Comparison of ENCODE assay signal across 9 cellular contexts in genomic region chr20:10218536-10219451, GRCh38. TPM values are rescaled to one million over a fixed set of nuclear protein-coding genes. Genes with fewer than 3 reads are reported as not detected.
DNase-seq lines count a peak whose midpoint lies in the region; ATAC-seq and TF ChIP-seq lines count a peak whose summit lies in the region.
"Had no signal": no experiment of that assay in that cellular context is flagged by ENCODE, and none has a peak within 500 bp of the region (broad histone marks: within the 10 kb centered on the region; RNA-seq: fewer than 3 reads in every experiment).

TSS of gene SNAP25 (plus strand) at chr20:10218830. CDS start at chr20:10275492, 56,662 bp downstream.

- H3K4me3 Mint-ChIP-seq in activated CD4-positive, alpha-beta T cell treated with anti-CD3 and anti-CD28 coated beads for 36 hours = peak within 1 kb of the TSS; percentile 61
- peak within 1 kb of the TSS; percentile 37 for H3K4me3 Mint-ChIP-seq in activated CD8-positive, alpha-beta T cell treated with anti-CD3 and anti-CD28 coated beads for 36 hours

- peaks cover 14% of the 10 kb centered on the region for H3K4me1 Mint-ChIP-seq in activated CD4-positive, alpha-beta T cell treated with anti-CD3 and anti-CD28 coated beads for 36 hours
- H3K4me1 Mint-ChIP-seq in activated CD8-positive, alpha-beta T cell treated with anti-CD3 and anti-CD28 coated beads for 36 hours (ENCODE audit: low read depth) = peaks cover 13% of the 10 kb centered on the region

- intact Hi-C loops in activated CD4-positive, alpha-beta T cell treated with anti-CD3 and anti-CD28 coated beads for 36 hours (cut with DNase I, micrococcal nuclease) = loop anchor here (1.0 to 5.0 kb wide), 5 partner anchors 134 to 241 kb away; partner anchors contain the start of gene MKKS (in 2 of the 2)
- intact Hi-C loops in activated CD8-positive, alpha-beta T cell treated with anti-CD3 and anti-CD28 coated beads for 36 hours (cut with micrococcal nuclease) = no loop called here

- H3K9me3 Mint-ChIP-seq in activated CD4-positive, alpha-beta T cell treated with anti-CD3 and anti-CD28 coated beads for 36 hours (ENCODE audit: low read depth) = peaks cover 5% of the 10 kb centered on the region
- H3K9me3 Mint-ChIP-seq in activated CD8-positive, alpha-beta T cell treated with anti-CD3 and anti-CD28 coated beads for 36 hours = peaks cover 10% of the 10 kb centered on the region

- POLR2A ChIA-PET in activated CD4-positive, alpha-beta T cell treated with anti-CD3 and anti-CD28 coated beads for 36 hours (lab: Charles Lee) = no interaction called here
- POLR2A ChIA-PET in activated CD8-positive, alpha-beta T cell treated with anti-CD3 and anti-CD28 coated beads for 36 hours (lab: Charles Lee) = interaction anchor here (0.7 kb wide), 1 partner anchor 24 kb away, joined by 4 read pairs; no protein-coding TSS in a partner anchor

- peak within 1 kb of the TSS; percentile 93 for H3K27ac ChIP-seq in substantia nigra (ENCODE audit: low read depth, low read length, poor library complexity, severe bottlenecking)
- H3K27ac ChIP-seq: BLaER1 treated with 17β-estradiol and CSF1 and Interleukin-3, amounts not matched to agents 10 nM and 100 nM had no signal

- H3K27ac Mint-ChIP-seq in activated CD4-positive, alpha-beta T cell treated with anti-CD3 and anti-CD28 coated beads for 36 hours = peak within 1 kb of the TSS; percentile 88
- peak within 1 kb of the TSS; percentile 74 for H3K27ac Mint-ChIP-seq in activated CD8-positive, alpha-beta T cell treated with anti-CD3 and anti-CD28 coated beads for 36 hours

- CTCF ChIA-PET in activated CD4-positive, alpha-beta T cell treated with anti-CD3 and anti-CD28 coated beads for 36 hours (lab: Charles Lee) = no interaction called here
- CTCF ChIA-PET in activated CD8-positive, alpha-beta T cell treated with anti-CD3 and anti-CD28 coated beads for 36 hours (lab: Charles Lee) = no interaction called here

- no peak for TF ChIP-seq CTCF in activated CD8-positive, alpha-beta T cell treated with anti-CD3 and anti-CD28 coated beads for 36 hours (IDR thresholded peaks at IDR 0.05)
- TF ChIP-seq CTCF in epithelial cell of proximal tubule (conservative IDR thresholded peaks at IDR 0.05; ENCODE audit: low read depth, low read length) = no peak

- peak; percentile 75 for DNase-seq in activated CD4-positive, alpha-beta T cell treated with anti-CD3 and anti-CD28 coated beads for 36 hours
- DNase-seq in activated CD4-positive, alpha-beta T cell treated with anti-CD3 and anti-CD28 coated beads for 1 hour = no peak
- peak; percentile 93 for DNase-seq in NCI-H2227 treated with DMSO at 0.1 percent for 48 hours (lab: John Stamatoyannopoulos, UW)
- DNase-seq in activated CD8-positive, alpha-beta T cell treated with anti-CD3 and anti-CD28 coated beads for 36 hours = peak; percentile 61
- DNase-seq in epithelial cell of proximal tubule (ENCODE audit: low read depth) = no peak
- DNase-seq in middle frontal gyrus (ENCODE audit: extremely low spot score, low spot score) = peak; percentile 69
- peak; percentile 11 to 92 (median 78) for DNase-seq in substantia nigra (lab: John Stamatoyannopoulos, UW)

- peak; percentile 57 for ATAC-seq in activated CD4-positive, alpha-beta T cell treated with anti-CD3 and anti-CD28 coated beads for 36 hours
- peak; percentile 51 for ATAC-seq in activated CD8-positive, alpha-beta T cell treated with anti-CD3 and anti-CD28 coated beads for 36 hours
- no peak for ATAC-seq in GM19452 (IDR thresholded peaks at IDR 0.05; ENCODE audit: unreplicated experiment)

- H3K36me3 Mint-ChIP-seq in activated CD4-positive, alpha-beta T cell treated with anti-CD3 and anti-CD28 coated beads for 36 hours (ENCODE audit: low read depth) = peaks cover 3% of the 10 kb centered on the region
- H3K36me3 Mint-ChIP-seq in activated CD8-positive, alpha-beta T cell treated with anti-CD3 and anti-CD28 coated beads for 36 hours (ENCODE audit: low read depth) = peaks cover 7% of the 10 kb centered on the region

- H3K27me3 Mint-ChIP-seq in activated CD4-positive, alpha-beta T cell treated with anti-CD3 and anti-CD28 coated beads for 36 hours = peaks cover 49% of the 10 kb centered on the region
- H3K27me3 Mint-ChIP-seq in activated CD8-positive, alpha-beta T cell treated with anti-CD3 and anti-CD28 coated beads for 36 hours = peaks cover 36% of the 10 kb centered on the region

- peak within 1 kb of the TSS; percentile 51 for H3K4me3 ChIP-seq in epithelial cell of proximal tubule (ENCODE audit: low read depth, low read length)
- H3K4me3 ChIP-seq: BLaER1 treated with 17β-estradiol and CSF1 and Interleukin-3, amounts not matched to agents 10 nM and 100 nM had no signal

RNA-seq across cellular contexts. Expression of gene SNAP25, which starts in this region (rescaled TPM):
- total RNA-seq in activated CD4-positive, alpha-beta T cell treated with anti-CD3 and anti-CD28 coated beads for 36 hours = under 1 TPM; 0.18 to 0.27 TPM
- not detected for total RNA-seq in activated CD8-positive, alpha-beta T cell treated with anti-CD3 and anti-CD28 coated beads for 36 hours
- total RNA-seq in epithelial cell of proximal tubule = 0.22 and 1.4 TPM in 2 replicates

Comparison
In these comparisons a context has a peak if more than half of its experiments do, and no peak if none do; other contexts are left out.
1. Peak in DNase-seq and ATAC-seq in activated CD4-positive, alpha-beta T cell treated with anti-CD3 and anti-CD28 coated beads for 36 hours; RNA of the gene not detected or under 1 TPM.
2. Peak in DNase-seq and ATAC-seq in activated CD8-positive, alpha-beta T cell treated with anti-CD3 and anti-CD28 coated beads for 36 hours; RNA of the gene not detected or under 1 TPM.
3. DNase-seq: peak in NCI-H2227 treated with DMSO at 0.1 percent for 48 hours (single experiment), middle frontal gyrus (single experiment) and substantia nigra (49 of 49); none in activated CD4-positive, alpha-beta T cell treated with anti-CD3 and anti-CD28 coated beads for 1 hour (single experiment) and epithelial cell of proximal tubule (single experiment).